8 cellular contexts compared by ENCODE assay signal in genomic region chr4:56757821-56758400, GRCh38.
DNase-seq lines count a peak whose midpoint lies in the region; TF ChIP-seq lines count a peak whose summit lies in the region.

No MANE protein-coding gene starts in this region.

- H3K27me3 Mint-ChIP-seq in activated CD4-positive, alpha-beta memory T cell treated with anti-CD3 and anti-CD28 coated beads, Interleukin-2, amount 10 ng/mL, durations not matched to agents 7 days and 5 days: peaks cover 7% of the 10 kb centered on the region
- peaks cover 2% of the 10 kb centered on the region for H3K27me3 Mint-ChIP-seq in endothelial cell (ENCODE audit: unreplicated experiment)

- H3K4me3 Mint-ChIP-seq in activated CD4-positive, alpha-beta memory T cell treated with anti-CD3 and anti-CD28 coated beads, Interleukin-2, amount 10 ng/mL, durations not matched to agents 7 days and 5 days: peak overlapping the region; percentile 63
- no peak overlapping the region for H3K4me3 Mint-ChIP-seq in endothelial cell (ENCODE audit: unreplicated experiment)

- H3K4me1 Mint-ChIP-seq in activated CD4-positive, alpha-beta memory T cell treated with anti-CD3 and anti-CD28 coated beads, Interleukin-2, amount 10 ng/mL, durations not matched to agents 7 days and 5 days: peaks cover 47% of the 10 kb centered on the region
- peaks cover 11% of the 10 kb centered on the region for H3K4me1 Mint-ChIP-seq in endothelial cell (ENCODE audit: unreplicated experiment)

- H3K4me1 ChIP-seq in MM.1S (ENCODE audit: low read length) (peaks cover 61% of the 10 kb centered on the region), neuronal stem cell (ENCODE audit: control insufficient read depth in 2 of 2, insufficient read depth in 1 of 2, low read depth in 1 of 2, low read length in 2 of 2) (peaks cover 0 to 3% of the 10 kb centered on the region in 2 donors)

- peak overlapping the region; percentile 61 for H2AFZ ChIP-seq in MM.1S (ENCODE audit: low read length)
- H2AFZ ChIP-seq in neuronal stem cell (ENCODE audit: low read length): peak overlapping the region; percentile 65

- no peak overlapping the region for H4K8ac ChIP-seq in neuronal stem cell (ENCODE audit: low read depth, low read length)

- H2BK15ac ChIP-seq in neuronal stem cell (ENCODE audit: low read length): no peak overlapping the region

- no peak overlapping the region for H4K91ac ChIP-seq in neuronal stem cell (ENCODE audit: low read depth, low read length, poor library complexity)

- TF ChIP-seq CTCF in GM12864 (IDR thresholded peaks at IDR 0.05; ENCODE audit: low read depth, low read length, missing control alignments): no peak
- no peak for TF ChIP-seq CTCF in MM.1S (IDR thresholded peaks at IDR 0.05; ENCODE audit: low read length)
- TF ChIP-seq CTCF in endothelial cell (IDR thresholded peaks at IDR 0.05; ENCODE audit: unreplicated experiment): no peak

- H3K27ac ChIP-seq in MM.1S (ENCODE audit: low read length) (peak overlapping the region; percentile 99), neuronal stem cell (replicated peaks; ENCODE audit: low read length) (no peak overlapping the region), temporal lobe (ENCODE audit: low read depth, low read length) (peak overlapping the region; percentile 33)

- H3K36me3 ChIP-seq in MM.1S (replicated peaks; ENCODE audit: insufficient read depth, low read length): no peaks in the 10 kb centered on the region
- no peaks in the 10 kb centered on the region for H3K36me3 ChIP-seq in neuronal stem cell (replicated peaks in 1 of 2; ENCODE audit: control insufficient read depth in 2 of 2, insufficient read depth in 2 of 2, low read length in 2 of 2)

- peaks cover 38% of the 10 kb centered on the region for H3F3A ChIP-seq in MM.1S (ENCODE audit: insufficient read depth, low read length)

- H3K9me3 Mint-ChIP-seq in activated CD4-positive, alpha-beta memory T cell treated with anti-CD3 and anti-CD28 coated beads, Interleukin-2, amount 10 ng/mL, durations not matched to agents 7 days and 5 days: no peaks in the 10 kb centered on the region
- no peaks in the 10 kb centered on the region for H3K9me3 Mint-ChIP-seq in endothelial cell (ENCODE audit: unreplicated experiment)

- no peak overlapping the region for H2AK5ac ChIP-seq in neuronal stem cell (ENCODE audit: low read depth, low read length)

- H3K4me2 ChIP-seq in MM.1S (ENCODE audit: low read depth, low read length) (peak overlapping the region; percentile 87), neuronal stem cell (ENCODE audit: insufficient read depth, low read length, poor library complexity, severe bottlenecking) (no peak overlapping the region)

- CTCF ChIA-PET in activated CD4-positive, alpha-beta memory T cell treated with anti-CD3 and anti-CD28 coated beads, Interleukin-2, amount 10 ng/mL, durations not matched to agents 7 days and 5 days (lab: Charles Lee): interaction anchor here (0.7 to 1.9 kb wide), 9 partner anchors 8 to 809 kb away, joined by 3 to 10 read pairs (median 6); partner anchors contain the start of genes CEP135, PAICS and PPAT

- H2BK12ac ChIP-seq in neuronal stem cell (ENCODE audit: low read length): no peak overlapping the region

- no peak overlapping the region for H3K23ac ChIP-seq in neuronal stem cell (ENCODE audit: low read depth, low read length, poor library complexity)

- no CpG with 5 or more reads among the region's 6 CpGs for WGBS in neuronal stem cell (ENCODE audit: extremely low coverage in 2 of 2, insufficient read length in 2 of 2, insufficient replicate concordance in 1 of 2), 2 donors

- H3K9me3 ChIP-seq in MM.1S (replicated peaks; ENCODE audit: insufficient read depth, low read length) (no peaks in the 10 kb centered on the region), neuronal stem cell (replicated peaks in 1 of 2; ENCODE audit: control insufficient read depth in 2 of 2, insufficient read depth in 1 of 2, low read depth in 1 of 2, low read length in 2 of 2) (no peaks in the 10 kb centered on the region)

- no peak overlapping the region for H2BK5ac ChIP-seq in neuronal stem cell (ENCODE audit: low read length)

- no peaks in the 10 kb centered on the region for H3K79me1 ChIP-seq in neuronal stem cell (ENCODE audit: low read depth, low read length)

- peak overlapping the region; percentile 25; the same call in 1 of the 2 replicates for H3K4me3 ChIP-seq in GM12864 (ENCODE audit: low read depth, low read length)
- peak overlapping the region; percentile 44 for H3K4me3 ChIP-seq in MM.1S (ENCODE audit: low read length)
- no peak overlapping the region for H3K4me3 ChIP-seq in neuronal stem cell (ENCODE audit: low read length in 2 of 2)

- H3K27me3 ChIP-seq in MM.1S (replicated peaks; ENCODE audit: insufficient read depth, low read length) (no peaks in the 10 kb centered on the region), neuronal stem cell (ENCODE audit: control insufficient read depth in 3 of 3, insufficient read depth in 3 of 3, low read depth in 1 of 3, low read length in 3 of 3) (peaks cover 0 to 4% (median 0%) of the 10 kb centered on the region in 3 experiments)

- H3K4ac ChIP-seq in neuronal stem cell (ENCODE audit: low read length): no peak overlapping the region

- H3K79me2 ChIP-seq in MM.1S (ENCODE audit: low read length): no peaks in the 10 kb centered on the region

- H4K20me1 ChIP-seq in MM.1S (ENCODE audit: insufficient read depth, low read length): no peaks in the 10 kb centered on the region

- peak overlapping the region; percentile 97 for H3K27ac Mint-ChIP-seq in activated CD4-positive, alpha-beta memory T cell treated with anti-CD3 and anti-CD28 coated beads, Interleukin-2, amount 10 ng/mL, durations not matched to agents 7 days and 5 days
- H3K27ac Mint-ChIP-seq in endothelial cell (ENCODE audit: unreplicated experiment): peak overlapping the region; percentile 32

- peak overlapping the region; percentile 74 for H3K9ac ChIP-seq in MM.1S (ENCODE audit: low read length)
- H3K9ac ChIP-seq in neuronal stem cell (ENCODE audit: low read depth, low read length, poor library complexity): no peak overlapping the region

- DNase-seq in GM12864 (ENCODE audit: low read depth): peak; percentile 83
- DNase-seq in HCEC 1CT: peak; percentile 91
- peak; percentile 95 for DNase-seq in MM.1S
- peak; percentile 82 for DNase-seq in activated CD4-positive, alpha-beta memory T cell treated with anti-CD3 and anti-CD28 coated beads, Interleukin-2, amount 10 ng/mL, durations not matched to agents 7 days and 5 days
- DNase-seq in endothelial cell (ENCODE audit: low spot score): peak; percentile 23
- peak; percentile 41 for DNase-seq in neuronal stem cell (ENCODE audit: low spot score)
- DNase-seq in COR-L47 (lab: John Stamatoyannopoulos, UW): no peak

- H3K18ac ChIP-seq in neuronal stem cell (ENCODE audit: low read length): no peak overlapping the region

- no peaks in the 10 kb centered on the region for H3K9me2 ChIP-seq in MM.1S (replicated peaks; ENCODE audit: insufficient read depth, low read length)

- POLR2A ChIA-PET in activated CD4-positive, alpha-beta memory T cell treated with anti-CD3 and anti-CD28 coated beads, Interleukin-2, amount 10 ng/mL, durations not matched to agents 7 days and 5 days (lab: Charles Lee): interaction anchor here (0.6 to 2.6 kb wide), 14 partner anchors 14 to 370 kb away, joined by 3 to 14 read pairs (median 4); partner anchors contain the start of genes AASDH, PAICS and PPAT

- no peak overlapping the region for H2BK120ac ChIP-seq in neuronal stem cell (ENCODE audit: low read depth, low read length)

- H3K36me3 Mint-ChIP-seq in activated CD4-positive, alpha-beta memory T cell treated with anti-CD3 and anti-CD28 coated beads, Interleukin-2, amount 10 ng/mL, durations not matched to agents 7 days and 5 days (ENCODE audit: low read depth): no peaks in the 10 kb centered on the region
- H3K36me3 Mint-ChIP-seq in endothelial cell (ENCODE audit: low read depth, unreplicated experiment): no peaks in the 10 kb centered on the region

- no peak overlapping the region for H3K14ac ChIP-seq in neuronal stem cell (ENCODE audit: low read length)

Comparison
In these comparisons a context has a peak if more than half of its experiments do, and no peak if none do; other contexts are left out.
1. H3K4me3 ChIP-seq: peak in GM12864 (single experiment) and MM.1S (single experiment); none in neuronal stem cell (0 of 2).